Comparison of ENCODE assay signal across 1 cellular context in the genomic region with DNA sequence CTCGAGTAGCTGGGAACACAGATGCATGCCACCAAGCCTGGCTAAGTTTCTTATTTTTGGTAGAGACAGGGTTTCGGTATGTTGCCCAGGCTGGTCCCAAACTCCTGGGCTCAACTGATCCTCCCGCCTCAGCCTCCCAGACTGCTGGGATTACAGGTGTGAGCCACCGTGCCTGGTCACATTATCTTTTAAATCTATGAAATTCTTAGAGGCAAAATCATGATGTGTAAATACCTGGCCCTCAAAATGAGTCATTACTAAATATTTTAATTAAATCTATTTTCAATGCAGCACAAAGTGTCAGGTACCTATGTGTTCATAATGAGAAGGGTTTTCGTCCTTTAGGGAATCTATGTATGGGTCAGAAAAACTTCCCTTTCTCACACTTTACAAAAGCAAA.
TF ChIP-seq lines count a peak whose summit lies in the region.

No MANE protein-coding gene starts in this region.

TF ChIP-seq in HepG2, 621 proteins besides CTCF, POLR2A, EP300 and RAD21 (continued from another document):
- TF ChIP-seq AKNA (CRISPR knock-in tag; IDR thresholded peaks at IDR 0.05; ENCODE audit: borderline replicate concordance), result no peak
